Comparison of ENCODE assay signal across 1 cellular context in the genomic region with DNA sequence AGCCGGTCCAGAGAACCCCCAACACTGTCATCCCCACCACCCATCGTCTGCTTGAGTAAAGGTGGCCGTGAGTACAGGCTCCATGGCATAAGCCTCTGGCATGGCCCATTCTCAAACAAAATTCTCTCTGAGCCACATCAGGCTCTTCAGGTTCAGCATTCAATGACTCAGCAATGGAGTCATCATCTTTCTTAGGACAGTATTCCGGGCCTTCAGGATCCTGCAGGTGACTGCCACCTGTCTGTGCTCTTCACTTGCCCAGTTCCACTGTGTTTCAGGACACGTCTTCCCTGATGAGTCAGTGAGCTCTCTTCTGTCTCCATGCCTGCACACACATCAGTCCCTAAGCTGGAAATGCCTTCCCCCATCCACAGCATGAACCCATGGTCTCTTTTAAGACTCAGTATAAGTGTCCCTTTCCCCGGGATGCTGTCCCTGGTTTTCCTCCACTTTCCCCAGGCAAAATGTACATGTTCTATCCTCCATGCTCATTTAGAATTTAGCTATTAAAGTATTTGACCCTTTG.
A peak's percentile ranks its signal among the peaks of the same experiment; 100 is the strongest.
TF ChIP-seq lines count a peak whose summit lies in the region.

No MANE protein-coding gene starts in this region.

TF ChIP-seq in HEK293, 187 proteins besides CTCF, POLR2A, EP300 and RAD21:
- TF ChIP-seq SCRT2 (tag by site-specific recombination; IDR thresholded peaks at IDR 0.05) (peak; percentile 71), ZNF514 (tag by site-specific recombination; IDR thresholded peaks at IDR 0.05) (no peak), RBAK (tag by site-specific recombination; IDR thresholded peaks at IDR 0.05) (no peak), ZNF133 (tag by site-specific recombination; IDR thresholded peaks at IDR 0.05) (peak; percentile 40; the same call in 1 of the 2 replicates)
- TF ChIP-seq, protein P1, sequence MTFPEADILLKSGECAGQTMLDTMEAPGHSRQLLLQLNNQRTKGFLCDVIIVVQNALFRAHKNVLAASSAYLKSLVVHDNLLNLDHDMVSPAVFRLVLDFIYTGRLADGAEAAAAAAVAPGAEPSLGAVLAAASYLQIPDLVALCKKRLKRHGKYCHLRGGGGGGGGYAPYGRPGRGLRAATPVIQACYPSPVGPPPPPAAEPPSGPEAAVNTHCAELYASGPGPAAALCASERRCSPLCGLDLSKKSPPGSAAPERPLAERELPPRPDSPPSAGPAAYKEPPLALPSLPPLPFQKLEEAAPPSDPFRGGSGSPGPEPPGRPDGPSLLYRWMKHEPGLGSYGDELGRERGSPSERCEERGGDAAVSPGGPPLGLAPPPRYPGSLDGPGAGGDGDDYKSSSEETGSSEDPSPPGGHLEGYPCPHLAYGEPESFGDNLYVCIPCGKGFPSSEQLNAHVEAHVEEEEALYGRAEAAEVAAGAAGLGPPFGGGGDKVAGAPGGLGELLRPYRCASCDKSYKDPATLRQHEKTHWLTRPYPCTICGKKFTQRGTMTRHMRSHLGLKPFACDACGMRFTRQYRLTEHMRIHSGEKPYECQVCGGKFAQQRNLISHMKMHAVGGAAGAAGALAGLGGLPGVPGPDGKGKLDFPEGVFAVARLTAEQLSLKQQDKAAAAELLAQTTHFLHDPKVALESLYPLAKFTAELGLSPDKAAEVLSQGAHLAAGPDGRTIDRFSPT (tag by site-specific recombination; IDR thresholded peaks at IDR 0.05), result no peak
